8 cellular contexts compared by ENCODE assay signal in the genomic region with DNA sequence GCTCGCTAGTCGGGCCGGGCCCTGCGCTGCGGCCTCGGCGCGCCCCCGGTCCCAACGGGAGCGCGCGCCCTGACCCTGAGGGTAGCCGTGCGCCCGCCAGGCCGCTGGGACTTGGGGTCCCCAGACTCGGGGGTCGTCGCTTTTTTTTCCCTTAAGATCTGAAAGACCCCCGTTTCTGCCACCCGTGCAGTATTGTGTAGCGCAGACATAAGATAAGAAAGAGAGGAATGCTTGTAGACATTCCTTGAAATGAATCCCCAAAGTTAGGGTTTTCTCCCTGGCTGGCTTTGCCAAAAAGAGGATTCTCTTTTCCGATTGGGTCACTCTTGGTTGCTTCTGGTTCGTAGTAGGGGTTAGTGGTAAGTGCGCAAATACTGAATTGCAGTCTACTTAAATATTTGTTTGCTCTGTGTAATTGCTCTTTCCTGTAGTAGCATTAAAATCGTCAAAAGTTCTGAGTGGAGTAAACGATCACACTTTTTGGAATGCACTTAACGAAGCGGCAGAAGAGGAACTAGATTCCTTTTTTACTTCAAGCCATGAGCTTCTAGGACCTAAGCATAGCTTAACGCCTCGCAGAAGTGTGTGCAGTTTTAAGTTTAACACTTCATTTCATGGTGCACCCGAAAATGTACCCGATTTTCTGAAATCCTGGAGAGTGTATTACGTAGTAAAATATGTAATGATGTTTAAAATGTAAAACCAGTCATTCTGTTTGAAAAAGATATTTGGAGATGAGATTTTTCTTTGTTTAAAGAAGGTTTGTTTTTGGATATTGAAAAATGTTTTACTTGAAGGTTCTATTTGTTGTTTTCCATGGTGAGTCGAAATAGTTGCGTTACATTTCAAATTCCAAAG. TPM values are rescaled to one million over a fixed set of nuclear protein-coding genes. Genes with fewer than 3 reads are reported as not detected.
DNase-seq lines count a peak whose midpoint lies in the region; ATAC-seq and TF ChIP-seq lines count a peak whose summit lies in the region.

No MANE protein-coding gene starts in this region.

- peak overlapping the region; percentile 91 to 95 (median 92) for H3K27ac Mint-ChIP-seq in nephron

- peaks cover 48% of the 10 kb centered on the region for H3K4me1 Mint-ChIP-seq in nephron

- peak; percentile 33 for ATAC-seq in GM18505 (IDR thresholded peaks at IDR 0.05; ENCODE audit: unreplicated experiment)
- peak; percentile 32 for ATAC-seq in HG03175 (IDR thresholded peaks at IDR 0.05; ENCODE audit: unreplicated experiment)

- peak overlapping the region; percentile 90 to 95 (median 93) for H3K4me3 Mint-ChIP-seq in nephron

- DNase-seq in AG08396 (ENCODE audit: low spot score): peak; percentile 31
- peak in 1 of 2 experiments; percentile 57 for DNase-seq in SJSA1 (ENCODE audit: low read depth in 1 of 2, low spot score in 2 of 2)
- DNase-seq in epithelial cell of prostate (ENCODE audit: low read depth, low spot score): no peak
- no peak for DNase-seq in Ammon's horn (ENCODE audit: low spot score)
- no peak for DNase-seq in stimulated activated CD4-positive, alpha-beta T cell treated with anti-CD3 and anti-CD28 coated beads, Interleukin-4, amount 100 ng/mL, for 24 hours

- 0 out of 2 replicates have a peak, but pooled peaks cover 5% of the 10 kb centered on the region for H3K9me3 ChIP-seq in SJSA1 (replicated peaks)

- no peaks in the 10 kb centered on the region for H3K9me3 Mint-ChIP-seq in nephron

- H3K27me3 Mint-ChIP-seq in nephron (ENCODE audit: low read depth): peaks cover 4% of the 10 kb centered on the region

- no peak for TF ChIP-seq CTCF in nephron (IDR thresholded peaks at IDR 0.05; ENCODE audit: unreplicated experiment in 3 of 3)

- no peaks in the 10 kb centered on the region for H3K36me3 Mint-ChIP-seq in nephron (ENCODE audit: low read depth)

- H3K27me3 ChIP-seq in SJSA1 (replicated peaks): no peaks in the 10 kb centered on the region

- H3K4me1 ChIP-seq in SJSA1 (replicated peaks): peaks cover 44% of the 10 kb centered on the region

- peaks cover 15% of the 10 kb centered on the region for H3K36me3 ChIP-seq in SJSA1

- H3K27ac ChIP-seq in SJSA1: peak overlapping the region; percentile 96
- H3K27ac ChIP-seq in epithelial cell of prostate: peak overlapping the region; percentile 91

- no peak for TF ChIP-seq POLR2A in GM18505 (IDR thresholded peaks at IDR 0.05; ENCODE audit: borderline replicate concordance, extremely low read depth, insufficient read depth, insufficient read length)

- peak overlapping the region; percentile 100 for H3K4me3 ChIP-seq in SJSA1

RNA-seq across cellular contexts. Expression of gene CUL1, which starts 1.3 kb away (rescaled TPM):
- 39.1 and 59.9 TPM in 2 replicates for total RNA-seq in SJSA1 (2014; rRNA removed; shearing (Covaris generic))
